In genomic region chr20:34363062-34364012, GRCh38 we compare ENCODE assay signal across 8 cellular contexts. TPM values are rescaled to one million over a fixed set of nuclear protein-coding genes. Genes with fewer than 3 reads are reported as not detected.
DNase-seq lines count a peak whose midpoint lies in the region; ATAC-seq, FAIRE-seq and TF ChIP-seq lines count a peak whose summit lies in the region.

Gene ITCH (plus strand): TSS chr20:34363273. CDS start chr20:34393812, 30,539 bp downstream.

- peaks cover 36% of the 10 kb centered on the region for H3K36me3 Mint-ChIP-seq in dendritic cell treated with granulocyte-macrophage colony-stimulating factor and Interleukin-4, amounts not matched to agents 40 ng/mL and 50 ng/mL, for 4 days (ENCODE audit: low read depth)

- no peaks in the 10 kb centered on the region for H3K9me3 ChIP-seq in BLaER1 treated with 17β-estradiol and CSF1 and Interleukin-3, amounts not matched to agents 10 nM and 100 nM (replicated peaks in 1 of 11)
- no peaks in the 10 kb centered on the region for H3K9me3 ChIP-seq in HepG2 (ENCODE audit: low read length)

- intact Hi-C loops in dendritic cell treated with granulocyte-macrophage colony-stimulating factor and Interleukin-4, amounts not matched to agents 40 ng/mL and 50 ng/mL, for 4 days (cut with micrococcal nuclease), result loop anchor here (1.0 to 5.0 kb wide), 2 partner anchors 60 to 314 kb away; partner anchors contain the start of genes AHCY and PIGU
- intact Hi-C loops in HepG2 (cut with micrococcal nuclease; ENCODE audit: unreplicated experiment), result loop anchor here (1.0 to 2.0 kb wide), 2 partner anchors 19 to 51 kb away; no protein-coding TSS in a partner anchor

- no TSS peak for BruUV-seq in HepG2 (replicated peaks; lab: Mats Ljungman, UMichigan)

- peaks cover 50% of the 10 kb centered on the region for H3K79me2 ChIP-seq in HepG2 (ENCODE audit: insufficient read depth, low read length)

- FAIRE-seq in HepG2 (lab: Jason Lieb, UNC), result peak; percentile 77

- H3K27me3 ChIP-seq in BLaER1 treated with 17β-estradiol and CSF1 and Interleukin-3, amounts not matched to agents 10 nM and 100 nM, result no peaks in the 10 kb centered on the region
- H3K27me3 ChIP-seq in HepG2 (ENCODE audit: control insufficient read depth in 1 of 2, insufficient read depth in 2 of 2, low read length in 2 of 2), result no peaks in the 10 kb centered on the region; a peak in 1 of 5 replicates

- peak; percentile 38; the same call in 1 of the 2 replicates for TF ChIP-seq RAD21 in HepG2 (CRISPR knock-in tag; IDR thresholded peaks at IDR 0.05)

- WGBS in HepG2 (ENCODE audit: low lambda C conversion rate), result under 1% methylated on average over 64 of the region's 92 CpGs

- peaks cover 35 to 48% (median 41%) of the 10 kb centered on the region in 10 experiments for H3K4me1 ChIP-seq in BLaER1 treated with 17β-estradiol and CSF1 and Interleukin-3, amounts not matched to agents 10 nM and 100 nM
- H3K4me1 ChIP-seq in HepG2 (ENCODE audit: insufficient read depth, low read length), result peaks cover 61% of the 10 kb centered on the region

- peak within 1 kb of the TSS; percentile 91 to 98 (median 94) for H3K27ac ChIP-seq in BLaER1 treated with 17β-estradiol and CSF1 and Interleukin-3, amounts not matched to agents 10 nM and 100 nM
- H3K27ac ChIP-seq in HepG2 (ENCODE audit: extremely low read length, insufficient read depth, low read length), result peak within 1 kb of the TSS; percentile 78

- H3K4me1 Mint-ChIP-seq in dendritic cell treated with granulocyte-macrophage colony-stimulating factor and Interleukin-4, amounts not matched to agents 40 ng/mL and 50 ng/mL, for 4 days (ENCODE audit: low read depth), result peaks cover 31% of the 10 kb centered on the region

- H3K9ac ChIP-seq in BLaER1 treated with 17β-estradiol and CSF1 and Interleukin-3, amounts not matched to agents 10 nM and 100 nM, result peak within 1 kb of the TSS; percentile 91 to 99 (median 97)
- peak within 1 kb of the TSS; percentile 92 for H3K9ac ChIP-seq in HepG2 (ENCODE audit: insufficient read depth, low read depth, low read length)

- TF ChIP-seq EP300 in HepG2 (IDR thresholded peaks at IDR 0.05; ENCODE audit: low read depth in 2 of 2, low read length in 2 of 2) (no peak), HepG2 (CRISPR knock-in tag; IDR thresholded peaks at IDR 0.05; ENCODE audit: borderline replicate concordance) (peak; percentile 61; the same call in 1 of the 2 replicates)

- peak; percentile 96 for DNase-seq in NCI-H748 (lab: John Stamatoyannopoulos, UW; ENCODE audit: unreplicated experiment)
- DNase-seq in activated CD4-positive, alpha-beta T cell treated with anti-CD3 and anti-CD28 coated beads, Interleukin-2, amount 50 U/mL, for 24 hours (ENCODE audit: low read depth in 1 of 2, low spot score in 1 of 2), result peak; percentile 68 to 90
- peak; percentile 97 for DNase-seq in HepG2 (ENCODE audit: low spot score)
- DNase-seq in stimulated activated CD4-positive, alpha-beta T cell treated with anti-CD3 and anti-CD28 coated beads, Interleukin-4, amount 100 ng/mL, for 1 hour, result peak; percentile 91

- TF ChIP-seq CTCF in HepG2 (CRISPR knock-in tag; IDR thresholded peaks at IDR 0.05), result no peak

- POLR2A ChIA-PET in HepG2 (lab: Yijun Ruan, JAX), result interaction anchor here (0.7 to 3.8 kb wide), 35 partner anchors 9 to 370 kb away, joined by 3 to 105 read pairs (median 5); partner anchors contain the start of genes AHCY, DYNLRB1 and PIGU

- H3K9me3 Mint-ChIP-seq in dendritic cell treated with granulocyte-macrophage colony-stimulating factor and Interleukin-4, amounts not matched to agents 40 ng/mL and 50 ng/mL, for 4 days, result no peaks in the 10 kb centered on the region

- in situ Hi-C loops in HepG2 (cut with HindIII; ENCODE audit: extremely low pct_ligation_motif_present, low pct_unique_long_range_greater_than_20kb), result loop anchor here (5.0 kb wide), 1 partner anchor 51 kb away; no protein-coding TSS in a partner anchor

- H2AFZ ChIP-seq in HepG2 (ENCODE audit: low read length), result peak within 1 kb of the TSS; percentile 59

- H3K27ac Mint-ChIP-seq in dendritic cell treated with granulocyte-macrophage colony-stimulating factor and Interleukin-4, amounts not matched to agents 40 ng/mL and 50 ng/mL, for 4 days, result peak within 1 kb of the TSS; percentile 96

- H3K27me3 Mint-ChIP-seq in dendritic cell treated with granulocyte-macrophage colony-stimulating factor and Interleukin-4, amounts not matched to agents 40 ng/mL and 50 ng/mL, for 4 days, result no peaks in the 10 kb centered on the region

- peak within 1 kb of the TSS; percentile 86 for H3K4me3 Mint-ChIP-seq in dendritic cell treated with granulocyte-macrophage colony-stimulating factor and Interleukin-4, amounts not matched to agents 40 ng/mL and 50 ng/mL, for 4 days

- H3K36me3 ChIP-seq in BLaER1 treated with 17β-estradiol and CSF1 and Interleukin-3, amounts not matched to agents 10 nM and 100 nM, result peaks cover 14 to 37% (median 21%) of the 10 kb centered on the region in 11 experiments; a peak in 19 of 22 replicates
- H3K36me3 ChIP-seq in HepG2 (replicated peaks in 1 of 2; ENCODE audit: control insufficient read depth in 1 of 2, insufficient read depth in 2 of 2, low read length in 2 of 2), result no peaks in the 10 kb centered on the region

- TF ChIP-seq POLR2A in HepG2 (IDR thresholded peaks at IDR 0.05; ENCODE audit: insufficient read depth in 1 of 2, low read depth in 2 of 2, low read length in 2 of 2), result peak; percentile 86 to 88

- ATAC-seq in GM19351 (IDR thresholded peaks at IDR 0.05; ENCODE audit: unreplicated experiment) (peak; percentile 93), HG03521 (IDR thresholded peaks at IDR 0.05; ENCODE audit: unreplicated experiment) (peak; percentile 91), HepG2 (peak; percentile 98)

- CTCF ChIA-PET in HepG2 (lab: Yijun Ruan, JAX; ENCODE audit: low intra/inter-chr PET ratio, low total read pairs), result interaction anchor here (0.6 to 1.6 kb wide), 4 partner anchors 51 to 113 kb away, joined by 3 to 5 read pairs (median 4); no protein-coding TSS in a partner anchor

- H3K4me2 ChIP-seq in BLaER1 treated with 17β-estradiol and CSF1 and Interleukin-3, amounts not matched to agents 10 nM and 100 nM, result peak within 1 kb of the TSS; percentile 77 to 96 (median 84)
- H3K4me2 ChIP-seq in HepG2 (ENCODE audit: low read depth, low read length), result peak within 1 kb of the TSS; percentile 90

- peak within 1 kb of the TSS; percentile 86 to 99 (median 92) for H3K4me3 ChIP-seq in BLaER1 treated with 17β-estradiol and CSF1 and Interleukin-3, amounts not matched to agents 10 nM and 100 nM
- peak within 1 kb of the TSS; percentile 89 to 100 (median 95) for H3K4me3 ChIP-seq in HepG2 (replicated peaks in 1 of 3; ENCODE audit: insufficient read depth in 1 of 3, low read depth in 2 of 3, low read length in 3 of 3)

- H4K20me1 ChIP-seq in BLaER1 treated with 17β-estradiol and CSF1 and Interleukin-3, amounts not matched to agents 10 nM and 100 nM, result peaks cover 32 to 49% (median 43%) of the 10 kb centered on the region in 11 experiments
- H4K20me1 ChIP-seq in HepG2 (ENCODE audit: insufficient read depth, low read length), result peaks cover 29% of the 10 kb centered on the region

TF ChIP-seq in HepG2, 621 proteins besides CTCF, POLR2A, EP300 and RAD21 (continues in another document):
- TF ChIP-seq, protein P1, sequence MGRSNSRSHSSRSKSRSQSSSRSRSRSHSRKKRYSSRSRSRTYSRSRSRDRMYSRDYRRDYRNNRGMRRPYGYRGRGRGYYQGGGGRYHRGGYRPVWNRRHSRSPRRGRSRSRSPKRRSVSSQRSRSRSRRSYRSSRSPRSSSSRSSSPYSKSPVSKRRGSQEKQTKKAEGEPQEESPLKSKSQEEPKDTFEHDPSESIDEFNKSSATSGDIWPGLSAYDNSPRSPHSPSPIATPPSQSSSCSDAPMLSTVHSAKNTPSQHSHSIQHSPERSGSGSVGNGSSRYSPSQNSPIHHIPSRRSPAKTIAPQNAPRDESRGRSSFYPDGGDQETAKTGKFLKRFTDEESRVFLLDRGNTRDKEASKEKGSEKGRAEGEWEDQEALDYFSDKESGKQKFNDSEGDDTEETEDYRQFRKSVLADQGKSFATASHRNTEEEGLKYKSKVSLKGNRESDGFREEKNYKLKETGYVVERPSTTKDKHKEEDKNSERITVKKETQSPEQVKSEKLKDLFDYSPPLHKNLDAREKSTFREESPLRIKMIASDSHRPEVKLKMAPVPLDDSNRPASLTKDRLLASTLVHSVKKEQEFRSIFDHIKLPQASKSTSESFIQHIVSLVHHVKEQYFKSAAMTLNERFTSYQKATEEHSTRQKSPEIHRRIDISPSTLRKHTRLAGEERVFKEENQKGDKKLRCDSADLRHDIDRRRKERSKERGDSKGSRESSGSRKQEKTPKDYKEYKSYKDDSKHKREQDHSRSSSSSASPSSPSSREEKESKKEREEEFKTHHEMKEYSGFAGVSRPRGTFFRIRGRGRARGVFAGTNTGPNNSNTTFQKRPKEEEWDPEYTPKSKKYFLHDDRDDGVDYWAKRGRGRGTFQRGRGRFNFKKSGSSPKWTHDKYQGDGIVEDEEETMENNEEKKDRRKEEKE (IDR thresholded peaks at IDR 0.05), result no peak
- TF ChIP-seq LCORL (IDR thresholded peaks at IDR 0.05) (no peak), LCORL (CRISPR knock-in tag; IDR thresholded peaks at IDR 0.05) (peak; percentile 66; the same call in 1 of the 2 replicates), ZNF790 (CRISPR knock-in tag; IDR thresholded peaks at IDR 0.05; ENCODE audit: borderline replicate concordance) (0 out of 2 replicates have a peak, but pooled peaks have one; percentile 9)

RNA-seq across cellular contexts. Expression of gene ITCH, which starts in this region (rescaled TPM):
- total RNA-seq in HepG2 (2016; rRNA removed; fragmentation: Illumina TruSeq; extraction: Trizol), result 112 and 162 TPM in 2 replicates
- total RNA-seq in HepG2 (2016; cell fraction: cytosol; rRNA removed; fragmentation: Illumina TruSeq; extraction: Trizol; ENCODE audit: low read depth), result 73.1 and 80.6 TPM in 2 replicates
- total RNA-seq in HepG2 (2016; cell fraction: insoluble cytoplasmic fraction; rRNA removed; fragmentation: Illumina TruSeq; extraction: Trizol), result 111 and 151 TPM in 2 replicates
- total RNA-seq in HepG2 (2016; cell fraction: membrane; rRNA removed; fragmentation: Illumina TruSeq; extraction: Trizol), result 75.4 and 81.7 TPM in 2 replicates
- 124 and 131 TPM in 2 replicates for total RNA-seq in HepG2 (2016; cell fraction: nucleus; rRNA removed; fragmentation: Illumina TruSeq; extraction: Trizol)
- 17.4 and 20.5 TPM in 2 replicates for polyA plus RNA-seq in HepG2 (2011; rRNA removed)
- 7.4 and 12.7 TPM in 2 replicates for polyA plus RNA-seq in HepG2 (2011; cell fraction: cytosol; rRNA removed)
- 12.2 and 17.3 TPM in 2 replicates for polyA plus RNA-seq in HepG2 (2011; cell fraction: nucleus; rRNA removed)
- 44.6 and 45.2 TPM in 2 replicates for polyA plus RNA-seq in HepG2 (2012)
- 5.3 and 6.3 TPM in 2 replicates for polyA plus RNA-seq in HepG2 (2016; cell fraction: cytosol; fragmentation: Illumina TruSeq; extraction: Trizol; ENCODE audit: low read depth)
- polyA plus RNA-seq in HepG2 (2016; cell fraction: insoluble cytoplasmic fraction; fragmentation: Illumina TruSeq; extraction: Trizol; ENCODE audit: low read depth), result 65.3 and 70.7 TPM in 2 replicates
- polyA plus RNA-seq in HepG2 (2016; cell fraction: membrane; fragmentation: Illumina TruSeq; extraction: Trizol; ENCODE audit: low read depth), result 15.2 and 15.3 TPM in 2 replicates
- polyA plus RNA-seq in HepG2 (2016; cell fraction: nucleus; fragmentation: Illumina TruSeq; extraction: Trizol; ENCODE audit: insufficient read depth, low read depth), result 55.0 and 61.2 TPM in 2 replicates
- 30.6 and 37.6 TPM in 2 replicates for polyA minus RNA-seq in HepG2 (2011; rRNA and poly(A)+ RNA removed; ENCODE audit: low replicate concordance)
- 38.7 and 40.1 TPM in 2 replicates for polyA minus RNA-seq in HepG2 (2011; cell fraction: cytosol; rRNA and poly(A)+ RNA removed)
- polyA minus RNA-seq in HepG2 (2011; cell fraction: nucleus; rRNA and poly(A)+ RNA removed), result 79.4 and 86.2 TPM in 2 replicates

Comparison
In these comparisons a context has a peak if more than half of its experiments do, and no peak if none do; other contexts are left out.
1. Peak in every context shown above with its lines: DNase-seq, ATAC-seq, H3K4me3 ChIP-seq and H3K27ac ChIP-seq.